In genomic region chr9:82490019-82490499, GRCh38 we compare ENCODE assay signal across 12 cellular contexts.
DNase-seq lines count a peak whose midpoint lies in the region; TF ChIP-seq lines count a peak whose summit lies in the region.
"Had no signal": no experiment of that assay in that cellular context is flagged by ENCODE, and none has a peak within 500 bp of the region (broad histone marks: within the 10 kb centered on the region; RNA-seq: fewer than 3 reads in every experiment).

No MANE protein-coding gene starts in this region.

- no peak overlapping the region for H2AFZ ChIP-seq in GM23248
- H2AFZ ChIP-seq in SK-N-SH (ENCODE audit: low read depth) = no peak overlapping the region
- H2AFZ ChIP-seq in fibroblast of lung (ENCODE audit: low read length) = no peak overlapping the region

- DNase-seq in GM23248 (peak; percentile 84), SK-N-SH (no peak), fibroblast of lung (ENCODE audit: low read depth in 2 of 2) (peak; percentile 80 to 89), renal cortical epithelial cell (ENCODE audit: low read depth) (peak; percentile 83), activated gamma-delta T cell treated with Interleukin-2 at 50 U/mL for 16 hours (no peak), D341Med (ENCODE audit: low spot score) (no peak)
- DNase-seq in stimulated activated CD4-positive, alpha-beta T cell treated with anti-CD3 and anti-CD28 coated beads, Interleukin-2, amount 100 ng/mL, for 24 hours = no peak
- no peak for DNase-seq in central memory CD4-positive, alpha-beta T cell
- DNase-seq: activated CD8-positive, alpha-beta T cell treated with anti-CD3 and anti-CD28 coated beads, Interleukin-2, amount 10 ng/mL, durations not matched to agents 7 days and 5 days had no signal

- in situ Hi-C loops in GM23248 (cut with MboI) = no loop called here

- H3K36me3 ChIP-seq in GM23248 (ENCODE audit: low read depth) (no peaks in the 10 kb centered on the region), SK-N-SH (replicated peaks in 1 of 2; ENCODE audit: control insufficient read depth in 1 of 2, insufficient read depth in 2 of 2, low read length in 1 of 2) (no peaks in the 10 kb centered on the region), fibroblast of lung (ENCODE audit: control insufficient read depth, insufficient read depth, low read length) (no peaks in the 10 kb centered on the region)
- H3K36me3 ChIP-seq: cardiac muscle cell, neutrophil, SJSA1 had no signal

- H3K9ac ChIP-seq in GM23248 (no peak overlapping the region), SK-N-SH (no peak overlapping the region), fibroblast of lung (ENCODE audit: insufficient read depth, low read length) (no peak overlapping the region)

- 3 to 4% methylated on average over 4 of the region's 4 CpGs for WGBS in GM23248 (ENCODE audit: low coverage in 1 of 2, low lambda C conversion rate in 2 of 2, missing lambda C conversion rate in 2 of 2), 2 experiments
- WGBS in SK-N-SH (ENCODE audit: low lambda C conversion rate) = 24% methylated on average over 4 of the region's 4 CpGs

- H3K27ac ChIP-seq in GM23248 = peak overlapping the region; percentile 21; the same call in 1 of the 2 replicates
- H3K27ac ChIP-seq in SK-N-SH (ENCODE audit: low read depth in 2 of 2, low read length in 1 of 2) = peak overlapping the region in 1 of 2 experiments; percentile 55; a peak in 1 of 4 replicates
- no peak overlapping the region for H3K27ac ChIP-seq in fibroblast of lung (ENCODE audit: insufficient read depth, low read length)
- H3K27ac ChIP-seq: cardiac muscle cell, neutrophil had no signal

- H3K9me3 ChIP-seq in GM23248 (ENCODE audit: low read depth) (no peaks in the 10 kb centered on the region), SK-N-SH (no peaks in the 10 kb centered on the region), fibroblast of lung (ENCODE audit: control insufficient read depth, insufficient read depth, low read depth, low read length) (no peaks in the 10 kb centered on the region)
- H3K9me3 ChIP-seq: neutrophil, SJSA1 had no signal

- TF ChIP-seq CTCF in SK-N-SH (IDR thresholded peaks at IDR 0.05) = no peak
- no peak for TF ChIP-seq CTCF in fibroblast of lung (conservative IDR thresholded peaks at IDR 0.05 in 1 of 2, IDR thresholded peaks at IDR 0.05 in 1 of 2; ENCODE audit: low read depth in 1 of 2, low read length in 2 of 2)

- no peaks in the 10 kb centered on the region for H3K79me2 ChIP-seq in GM23248 (ENCODE audit: insufficient read depth)
- no peaks in the 10 kb centered on the region for H3K79me2 ChIP-seq in SK-N-SH (ENCODE audit: insufficient read depth)
- H3K79me2 ChIP-seq in fibroblast of lung (ENCODE audit: control insufficient read depth, insufficient read depth, low read length) = no peaks in the 10 kb centered on the region

- TF ChIP-seq RAD21 in SK-N-SH (IDR thresholded peaks at IDR 0.05; ENCODE audit: low read length) = no peak

- H3K9me2 ChIP-seq in GM23248 (ENCODE audit: insufficient read depth) = no peaks in the 10 kb centered on the region
- H3K9me2 ChIP-seq in SK-N-SH = no peaks in the 10 kb centered on the region

- H3K4me3 ChIP-seq in GM23248 (peak overlapping the region; percentile 19; the same call in 1 of the 2 replicates), SK-N-SH (ENCODE audit: low read depth in 2 of 2, low read length in 1 of 2) (no peak overlapping the region), fibroblast of lung (replicated peaks in 1 of 4; ENCODE audit: control extremely low read depth in 1 of 4, insufficient read depth in 1 of 4, low read depth in 3 of 4, low read length in 4 of 4) (no peak overlapping the region)
- H3K4me3 ChIP-seq: cardiac muscle cell, SJSA1 had no signal

- peak overlapping the region; percentile 56 for H3K4me2 ChIP-seq in GM23248 (ENCODE audit: unreplicated experiment)
- peak overlapping the region; percentile 20; the same call in 1 of the 2 replicates for H3K4me2 ChIP-seq in SK-N-SH
- H3K4me2 ChIP-seq in fibroblast of lung (ENCODE audit: extremely low read depth, insufficient read depth, low read length) = peak overlapping the region; percentile 4

- H3F3A ChIP-seq in GM23248 (ENCODE audit: insufficient read depth) (peaks cover 34% of the 10 kb centered on the region), SK-N-SH (replicated peaks; ENCODE audit: insufficient read depth) (peaks cover 16% of the 10 kb centered on the region)

- H3K4me1 ChIP-seq in GM23248 (ENCODE audit: insufficient read depth) (peaks cover 28% of the 10 kb centered on the region), SK-N-SH (ENCODE audit: control insufficient read depth in 1 of 2, insufficient read depth in 2 of 2, low read depth in 1 of 2, low read length in 1 of 2) (peaks cover 18 to 19% of the 10 kb centered on the region in 2 experiments), fibroblast of lung (ENCODE audit: control insufficient read depth, extremely low read depth, insufficient read depth, low read length) (no peaks in the 10 kb centered on the region)

- H4K20me1 ChIP-seq in GM23248 (ENCODE audit: insufficient read depth) (no peaks in the 10 kb centered on the region), SK-N-SH (ENCODE audit: insufficient read depth) (no peaks in the 10 kb centered on the region), fibroblast of lung (ENCODE audit: control insufficient read depth, extremely low read depth, insufficient read depth, low read length) (no peaks in the 10 kb centered on the region)

- CTCF ChIA-PET in SK-N-SH (lab: Yijun Ruan, JAX) = interaction anchor here (0.7 kb wide), 2 partner anchors 218 to 276 kb away, joined by 3 read pairs; no protein-coding TSS in a partner anchor

- H3K27me3 ChIP-seq in GM23248 (replicated peaks; ENCODE audit: insufficient read depth) (peaks cover 21% of the 10 kb centered on the region), SK-N-SH (ENCODE audit: insufficient read depth) (no peaks in the 10 kb centered on the region), fibroblast of lung (ENCODE audit: control insufficient read depth, insufficient read depth, low read length) (no peaks in the 10 kb centered on the region)
- H3K27me3 ChIP-seq: neutrophil, SJSA1 had no signal

- POLR2A ChIA-PET in SK-N-SH (lab: Yijun Ruan, JAX) = no interaction called here

- no peak for TF ChIP-seq EP300 in SK-N-SH (IDR thresholded peaks at IDR 0.05; ENCODE audit: borderline replicate concordance in 1 of 2, low read depth in 1 of 2, low read length in 1 of 2)

TF ChIP-seq in SK-N-SH, 30 proteins besides CTCF, POLR2A, EP300 and RAD21:
- 0 out of 2 replicates have a peak, but pooled peaks have one; percentile 2 for TF ChIP-seq TCF12 (IDR thresholded peaks at IDR 0.05)
- TF ChIP-seq SIN3A (IDR thresholded peaks at IDR 0.05; ENCODE audit: borderline replicate concordance, low read depth, low read length) = no peak
- TF ChIP-seq ZBTB33 (IDR thresholded peaks at IDR 0.05; ENCODE audit: borderline replicate concordance, low read depth) = no peak
- TF ChIP-seq RFX5 (IDR thresholded peaks at IDR 0.05; ENCODE audit: low read length) = no peak
- no peak for TF ChIP-seq GATA2 (CRISPR knock-in tag; IDR thresholded peaks at IDR 0.05)
- no peak for TF ChIP-seq TEAD4 (IDR thresholded peaks at IDR 0.05; ENCODE audit: borderline replicate concordance, insufficient read depth)

Comparison
In these comparisons a context has a peak if more than half of its experiments do, and no peak if none do; other contexts are left out.
1. DNase-seq: peak in GM23248 (single experiment), fibroblast of lung (2 of 2) and renal cortical epithelial cell (single experiment); none in SK-N-SH (single experiment), activated gamma-delta T cell treated with Interleukin-2 at 50 U/mL for 16 hours (single experiment), stimulated activated CD4-positive, alpha-beta T cell treated with anti-CD3 and anti-CD28 coated beads, Interleukin-2, amount 100 ng/mL, for 24 hours (0 of 2), D341Med (single experiment) and central memory CD4-positive, alpha-beta T cell (single experiment).
2. H3K4me2 ChIP-seq: peak in every context shown above with its lines; median percentile 56 in GM23248; 20 in SK-N-SH; 4 in fibroblast of lung.